Comparison of ENCODE assay signal across 18 cellular contexts in genomic region chr21:34571994-34572393, GRCh38. TPM values are rescaled to one million over a fixed set of nuclear protein-coding genes. Genes with fewer than 3 reads are reported as not detected.
DNase-seq lines count a peak whose midpoint lies in the region; ATAC-seq, FAIRE-seq and TF ChIP-seq lines count a peak whose summit lies in the region.
"Had no signal": no experiment of that assay in that cellular context is flagged by ENCODE, and none has a peak within 500 bp of the region (broad histone marks: within the 10 kb centered on the region; RNA-seq: fewer than 3 reads in every experiment).

No MANE protein-coding gene starts in this region.

- peaks cover 33 to 36% of the 10 kb centered on the region in 2 donors for H3K4me1 Mint-ChIP-seq in natural killer cell treated with Interleukin-12 subunit alpha and Interleukin-12 subunit beta and Interleukin-15 and Interleukin-18, amount 100 ng/mL, for 72 hours (ENCODE audit: low read depth in 2 of 2)
- H3K4me1 Mint-ChIP-seq in H9: peaks cover 10 to 12% of the 10 kb centered on the region in 2 experiments
- peaks cover 7 to 41% of the 10 kb centered on the region in 2 donors for H3K4me1 Mint-ChIP-seq in stimulated activated naive B cell treated with anti-CD40 and anti-IgM and Interleukin-4, amounts not matched to agents 10 μg/mL and 1 μg/mL and 100 μg/mL, for 72 hours

- POLR2A ChIA-PET in IMR-90 (lab: Charles Lee; ENCODE audit: unreplicated experiment): no interaction called here
- POLR2A ChIA-PET in K562 (lab: Yijun Ruan, JAX): interaction anchor here (0.7 kb wide), 1 partner anchor 1458 kb away, joined by 3 read pairs; no protein-coding TSS in a partner anchor
- POLR2A ChIA-PET in HepG2 (lab: Yijun Ruan, JAX): no interaction called here

- H3K36me3 ChIP-seq in IMR-90 (ENCODE audit: control insufficient read depth, insufficient read depth, low read length): no peaks in the 10 kb centered on the region
- H3K36me3 ChIP-seq in K562 (ENCODE audit: control insufficient read depth, insufficient read depth, low read length): no peaks in the 10 kb centered on the region
- H3K36me3 ChIP-seq in HepG2 (replicated peaks in 1 of 2; ENCODE audit: control insufficient read depth in 1 of 2, insufficient read depth in 2 of 2, low read length in 2 of 2): no peaks in the 10 kb centered on the region

- H3K27ac Mint-ChIP-seq in natural killer cell treated with Interleukin-12 subunit alpha and Interleukin-12 subunit beta and Interleukin-15 and Interleukin-18, amount 100 ng/mL, for 72 hours: no peak overlapping the region
- H3K27ac Mint-ChIP-seq in H9: no peak overlapping the region
- H3K27ac Mint-ChIP-seq in stimulated activated naive B cell treated with anti-CD40 and anti-IgM and Interleukin-4, amounts not matched to agents 10 μg/mL and 1 μg/mL and 100 μg/mL, for 72 hours: no peak overlapping the region
- H3K27ac Mint-ChIP-seq: CD4-positive, alpha-beta T cell; GM23338 had no signal

- no peak overlapping the region for H3K9ac ChIP-seq in IMR-90 (ENCODE audit: low read depth, low read length)
- no peak overlapping the region for H3K9ac ChIP-seq in K562 (ENCODE audit: insufficient read depth in 1 of 2, low read depth in 2 of 2, low read length in 2 of 2)
- no peak overlapping the region for H3K9ac ChIP-seq in HepG2 (ENCODE audit: insufficient read depth, low read depth, low read length)
- no peak overlapping the region for H3K9ac ChIP-seq in H9 (ENCODE audit: extremely low read depth, insufficient read length, low read length)

- H2BK15ac ChIP-seq in IMR-90 (ENCODE audit: low read depth, low read length) (no peak overlapping the region), H9 (ENCODE audit: low read depth, low read length) (no peak overlapping the region)

- TF ChIP-seq POLR2A in IMR-90 (IDR thresholded peaks at IDR 0.05; ENCODE audit: low read depth, low read length) (no peak), K562 (conservative IDR thresholded peaks at IDR 0.05) (no peak), HepG2 (IDR thresholded peaks at IDR 0.05; ENCODE audit: insufficient read depth in 1 of 2, low read depth in 2 of 2, low read length in 2 of 2) (no peak)

- H3K27ac ChIP-seq in IMR-90 (ENCODE audit: insufficient read depth, low read length): no peak overlapping the region
- no peak overlapping the region for H3K27ac ChIP-seq in K562 (ENCODE audit: extremely low read depth, low read depth, low read length)
- no peak overlapping the region for H3K27ac ChIP-seq in HepG2 (ENCODE audit: extremely low read length, insufficient read depth, low read length)
- H3K27ac ChIP-seq in H9 (ENCODE audit: insufficient read length, low read depth, low read length): no peak overlapping the region
- H3K27ac ChIP-seq: C4-2B had no signal

- H3K9me3 ChIP-seq in IMR-90 (ENCODE audit: control insufficient read depth, insufficient read depth, low read length) (no peaks in the 10 kb centered on the region), K562 (replicated peaks; ENCODE audit: control insufficient read depth, insufficient read depth, low read depth, low read length) (no peaks in the 10 kb centered on the region), HepG2 (ENCODE audit: low read length) (no peaks in the 10 kb centered on the region), H9 (ENCODE audit: control insufficient read depth, low read depth, low read length) (no peaks in the 10 kb centered on the region)
- H3K9me3 ChIP-seq: Caco-2 had no signal

- ATAC-seq in IMR-90 (ENCODE audit: low read depth) (no peak), K562 (no peak), HepG2 (no peak)
- no peak for ATAC-seq in natural killer cell treated with Interleukin-12 subunit alpha and Interleukin-12 subunit beta and Interleukin-15 and Interleukin-18, amount 100 ng/mL, for 72 hours
- ATAC-seq in stimulated activated naive B cell treated with anti-CD40 and anti-IgM and Interleukin-4, amounts not matched to agents 10 μg/mL and 1 μg/mL and 100 μg/mL, for 72 hours (replicated peaks): no peak
- ATAC-seq: GM23338 had no signal

- TF ChIP-seq EP300 in K562 (IDR thresholded peaks at IDR 0.05; ENCODE audit: low read length): no peak
- TF ChIP-seq EP300 in HepG2 (IDR thresholded peaks at IDR 0.05; ENCODE audit: low read depth in 2 of 2, low read length in 2 of 2): no peak
- no peak for TF ChIP-seq EP300 in HepG2 (CRISPR knock-in tag; IDR thresholded peaks at IDR 0.05; ENCODE audit: borderline replicate concordance)

- H2AFZ ChIP-seq in IMR-90 (replicated peaks; ENCODE audit: low read length, poor library complexity) (no peak overlapping the region), K562 (ENCODE audit: low read depth, low read length) (no peak overlapping the region), HepG2 (ENCODE audit: low read length) (no peak overlapping the region), H9 (ENCODE audit: low read length) (no peak overlapping the region)
- H2AFZ ChIP-seq: GM23338 had no signal

- FAIRE-seq in K562 (lab: Jason Lieb, UNC) (no peak), HepG2 (lab: Jason Lieb, UNC) (no peak)
- FAIRE-seq: A204.1, D721Med, G401.6, GM12891, GM19239 had no signal

- H3K4me2 ChIP-seq in IMR-90 (ENCODE audit: low read depth, low read length) (no peak overlapping the region), K562 (ENCODE audit: insufficient read depth, low read length) (no peak overlapping the region), HepG2 (ENCODE audit: low read depth, low read length) (no peak overlapping the region), H9 (ENCODE audit: insufficient read depth, insufficient read length, low read length) (no peak overlapping the region)
- H3K4me2 ChIP-seq: GM23338 had no signal

- H3K56ac ChIP-seq in IMR-90 (ENCODE audit: extremely low read depth, insufficient read depth, low read length) (no peak overlapping the region), H9 (ENCODE audit: insufficient read length, low read depth, low read length) (no peak overlapping the region)

- H3K14ac ChIP-seq in IMR-90 (replicated peaks; ENCODE audit: low read depth, low read length): no peak overlapping the region
- no peak overlapping the region for H3K14ac ChIP-seq in H9 (ENCODE audit: insufficient read depth, low read length)

- H3K4ac ChIP-seq in IMR-90 (ENCODE audit: low read depth, low read length) (no peak overlapping the region), H9 (ENCODE audit: low read depth, low read length) (no peak overlapping the region)

- H3K27me3 Mint-ChIP-seq in natural killer cell treated with Interleukin-12 subunit alpha and Interleukin-12 subunit beta and Interleukin-15 and Interleukin-18, amount 100 ng/mL, for 72 hours: no peaks in the 10 kb centered on the region
- H3K27me3 Mint-ChIP-seq in H9 (ENCODE audit: low read depth): no peaks in the 10 kb centered on the region
- H3K27me3 Mint-ChIP-seq in stimulated activated naive B cell treated with anti-CD40 and anti-IgM and Interleukin-4, amounts not matched to agents 10 μg/mL and 1 μg/mL and 100 μg/mL, for 72 hours: no peaks in the 10 kb centered on the region
- H3K27me3 Mint-ChIP-seq: CD4-positive, alpha-beta T cell had no signal

- H3K79me2 ChIP-seq in K562 (ENCODE audit: control insufficient read depth, insufficient read depth, low read length) (no peaks in the 10 kb centered on the region), HepG2 (ENCODE audit: insufficient read depth, low read length) (no peaks in the 10 kb centered on the region), H9 (ENCODE audit: insufficient read depth, low read length) (no peaks in the 10 kb centered on the region; the same call in 1 of the 2 replicates)

- BruUV-seq in IMR-90 (replicated peaks; lab: Mats Ljungman, UMichigan) (no TSS peak), K562 (replicated peaks; lab: Mats Ljungman, UMichigan) (no TSS peak), HepG2 (replicated peaks; lab: Mats Ljungman, UMichigan) (no TSS peak)

- no peak overlapping the region for H3K4me3 Mint-ChIP-seq in natural killer cell treated with Interleukin-12 subunit alpha and Interleukin-12 subunit beta and Interleukin-15 and Interleukin-18, amount 100 ng/mL, for 72 hours
- H3K4me3 Mint-ChIP-seq in H9: no peak overlapping the region
- no peak overlapping the region for H3K4me3 Mint-ChIP-seq in stimulated activated naive B cell treated with anti-CD40 and anti-IgM and Interleukin-4, amounts not matched to agents 10 μg/mL and 1 μg/mL and 100 μg/mL, for 72 hours
- H3K4me3 Mint-ChIP-seq: CD4-positive, alpha-beta T cell; GM23338 had no signal

- DNase-seq in IMR-90: no peak
- no peak for DNase-seq in K562 (ENCODE audit: extremely low read depth in 1 of 4, low spot score in 3 of 4)
- DNase-seq in HepG2 (ENCODE audit: low spot score): no peak
- no peak for DNase-seq in natural killer cell treated with Interleukin-12 subunit alpha and Interleukin-12 subunit beta and Interleukin-15 and Interleukin-18, amount 100 ng/mL, for 72 hours (ENCODE audit: low spot score)
- no peak for DNase-seq in H9
- DNase-seq in stimulated activated naive B cell treated with anti-CD40 and anti-IgM and Interleukin-4, amounts not matched to agents 10 μg/mL and 1 μg/mL and 100 μg/mL, for 72 hours: no peak
- DNase-seq: AML-193; Caco-2; CD4-positive, alpha-beta T cell; H7; KBM-7 had no signal

- TF ChIP-seq CTCF in IMR-90 (conservative IDR thresholded peaks at IDR 0.05; ENCODE audit: low read depth, low read length): no peak
- no peak for TF ChIP-seq CTCF in K562 (IDR thresholded peaks at IDR 0.05 in 2 of 3, conservative IDR thresholded peaks at IDR 0.05 in 1 of 3; ENCODE audit: insufficient read depth in 2 of 3, low read depth in 1 of 3, low read length in 3 of 3)
- no peak for TF ChIP-seq CTCF in HepG2 (CRISPR knock-in tag; IDR thresholded peaks at IDR 0.05)
- TF ChIP-seq CTCF in H9 (conservative IDR thresholded peaks at IDR 0.05): no peak

- H2BK5ac ChIP-seq in IMR-90 (ENCODE audit: low read depth, low read length, poor library complexity, severe bottlenecking) (no peak overlapping the region), H9 (ENCODE audit: insufficient read length, low read length) (no peak overlapping the region)

- no peak overlapping the region for H4K91ac ChIP-seq in IMR-90 (ENCODE audit: insufficient read depth, low read depth, low read length)
- no peak overlapping the region for H4K91ac ChIP-seq in H9 (ENCODE audit: insufficient read length, low read depth, low read length)

- H2AK9ac ChIP-seq in IMR-90 (replicated peaks; ENCODE audit: low read depth, low read length, poor library complexity): no peak overlapping the region

- H3K9me3 Mint-ChIP-seq in natural killer cell treated with Interleukin-12 subunit alpha and Interleukin-12 subunit beta and Interleukin-15 and Interleukin-18, amount 100 ng/mL, for 72 hours: peaks cover 3% of the 10 kb centered on the region
- H3K9me3 Mint-ChIP-seq in H9: peaks cover 2 to 3% of the 10 kb centered on the region in 2 experiments; a peak in 4 of 5 replicates
- peaks cover 18 to 20% of the 10 kb centered on the region in 2 donors for H3K9me3 Mint-ChIP-seq in stimulated activated naive B cell treated with anti-CD40 and anti-IgM and Interleukin-4, amounts not matched to agents 10 μg/mL and 1 μg/mL and 100 μg/mL, for 72 hours

- CTCF ChIA-PET in IMR-90 (lab: Yijun Ruan, JAX): no interaction called here
- CTCF ChIA-PET in K562 (lab: Yijun Ruan, JAX; ENCODE audit: low intra/inter-chr PET ratio): no interaction called here
- CTCF ChIA-PET in HepG2 (lab: Yijun Ruan, JAX; ENCODE audit: low intra/inter-chr PET ratio, low total read pairs): no interaction called here

- H2BK20ac ChIP-seq in IMR-90 (ENCODE audit: low read depth, low read length): no peak overlapping the region
- no peak overlapping the region for H2BK20ac ChIP-seq in H9 (ENCODE audit: low read depth, low read length, poor library complexity, severe bottlenecking)

- peaks cover 12% of the 10 kb centered on the region for H3K36me3 Mint-ChIP-seq in natural killer cell treated with Interleukin-12 subunit alpha and Interleukin-12 subunit beta and Interleukin-15 and Interleukin-18, amount 100 ng/mL, for 72 hours
- H3K36me3 Mint-ChIP-seq in H9 (ENCODE audit: insufficient read depth in 1 of 3, low read depth in 3 of 3): peaks cover 0 to 4% (median 2%) of the 10 kb centered on the region in 3 experiments; a peak in 2 of 7 replicates
- H3K36me3 Mint-ChIP-seq in stimulated activated naive B cell treated with anti-CD40 and anti-IgM and Interleukin-4, amounts not matched to agents 10 μg/mL and 1 μg/mL and 100 μg/mL, for 72 hours: peaks cover 29 to 36% of the 10 kb centered on the region in 2 donors

- TF ChIP-seq RAD21 in IMR-90 (IDR thresholded peaks at IDR 0.05; ENCODE audit: low read length) (no peak), K562 (CRISPR knock-in tag; conservative IDR thresholded peaks at IDR 0.05 in 1 of 2, IDR thresholded peaks at IDR 0.05 in 1 of 2) (no peak), HepG2 (CRISPR knock-in tag; IDR thresholded peaks at IDR 0.05) (no peak)

- H4K8ac ChIP-seq in IMR-90 (ENCODE audit: low read depth in 2 of 2, low read length in 2 of 2) (no peak overlapping the region), H9 (replicated peaks; ENCODE audit: insufficient read length, low read depth, low read length) (no peak overlapping the region)

- no peak overlapping the region for H3T11ph ChIP-seq in H9 (ENCODE audit: low read length)

- H3K23me2 ChIP-seq in H9 (ENCODE audit: insufficient read length, low read depth, low read length, poor library complexity, severe bottlenecking): no peaks in the 10 kb centered on the region

- H4K5ac ChIP-seq in IMR-90 (ENCODE audit: low read depth, low read length) (no peak overlapping the region), H9 (ENCODE audit: insufficient read length, low read depth, low read length) (no peak overlapping the region)

- no peaks in the 10 kb centered on the region for H4K20me1 ChIP-seq in IMR-90 (ENCODE audit: insufficient read depth, low read length)
- H4K20me1 ChIP-seq in K562 (replicated peaks; ENCODE audit: control insufficient read depth, insufficient read depth, low read length): 0 out of 2 replicates have a peak, but pooled peaks cover 5% of the 10 kb centered on the region
- no peaks in the 10 kb centered on the region for H4K20me1 ChIP-seq in HepG2 (ENCODE audit: insufficient read depth, low read length)
- H4K20me1 ChIP-seq in H9 (ENCODE audit: control insufficient read depth, insufficient read depth, insufficient read length): no peaks in the 10 kb centered on the region

- no peak overlapping the region for H2AK5ac ChIP-seq in IMR-90 (ENCODE audit: low read depth, low read length)
- H2AK5ac ChIP-seq in H9 (ENCODE audit: insufficient read length, low read length): no peak overlapping the region

- H3K4me3 ChIP-seq in IMR-90 (ENCODE audit: insufficient read depth, low read depth, low read length) (no peak overlapping the region), K562 (no peak overlapping the region), HepG2 (replicated peaks in 1 of 3; ENCODE audit: insufficient read depth in 1 of 3, low read depth in 2 of 3, low read length in 3 of 3) (no peak overlapping the region)
- H3K4me3 ChIP-seq: GM23338 had no signal

- no peak overlapping the region for H2BK120ac ChIP-seq in IMR-90 (ENCODE audit: low read depth, low read length)
- H2BK120ac ChIP-seq in H9 (ENCODE audit: low read depth, low read length, poor library complexity, severe bottlenecking): no peak overlapping the region

- dilution Hi-C loops in IMR-90 (cut with HindIII; ENCODE audit: low sequenced_read_pairs, unreplicated experiment): no loop called here

- H2BK12ac ChIP-seq in H9 (ENCODE audit: insufficient read length, low read depth, low read length): no peak overlapping the region

- H3K79me1 ChIP-seq in IMR-90 (ENCODE audit: low read depth in 1 of 2, low read length in 2 of 2) (peaks cover 0 to 15% of the 10 kb centered on the region in 2 experiments; a peak in 2 of 4 replicates), H9 (ENCODE audit: insufficient read depth, low read depth, low read length, poor library complexity, severe bottlenecking) (no peaks in the 10 kb centered on the region)

- WGBS in IMR-90 (ENCODE audit: extremely low coverage in 2 of 2, insufficient read length in 1 of 2), 2 experiments: 90% methylated on average over 2 of the region's 7 CpGs; no CpG with 5 or more reads in 1 of the 2 experiments
- WGBS in K562 (ENCODE audit: insufficient coverage, low coverage, missing lambda C conversion rate): 31% methylated on average over 7 of the region's 7 CpGs
- WGBS in HepG2 (ENCODE audit: low lambda C conversion rate): 63% methylated on average over 5 of the region's 7 CpGs
- WGBS in H9 (ENCODE audit: extremely low coverage, insufficient read length, low lambda C conversion rate): no CpG with 5 or more reads among the region's 7 CpGs

- peaks cover 6% of the 10 kb centered on the region for H3K4me1 ChIP-seq in IMR-90 (ENCODE audit: control insufficient read depth, insufficient read depth, low read length)
- H3K4me1 ChIP-seq in K562 (replicated peaks in 1 of 2; ENCODE audit: control insufficient read depth in 2 of 2, insufficient read depth in 2 of 2, low read length in 2 of 2): no peaks in the 10 kb centered on the region; a peak in 1 of 5 replicates
- H3K4me1 ChIP-seq in HepG2 (ENCODE audit: insufficient read depth, low read length): peaks cover 16% of the 10 kb centered on the region
- H3K4me1 ChIP-seq in H9 (ENCODE audit: insufficient read depth, low read length): no peaks in the 10 kb centered on the region
- H3K4me1 ChIP-seq: Caco-2 had no signal

- H3K18ac ChIP-seq in IMR-90 (ENCODE audit: low read depth, low read length) (no peak overlapping the region), H9 (ENCODE audit: insufficient read length, low read depth, low read length) (no peak overlapping the region)

- H3K23ac ChIP-seq in IMR-90 (ENCODE audit: low read depth, low read length) (no peak overlapping the region), H9 (ENCODE audit: insufficient read length, low read depth, low read length) (no peak overlapping the region)

- H3K9me1 ChIP-seq in IMR-90 (ENCODE audit: insufficient read depth, low read length): peaks cover 2% of the 10 kb centered on the region; the same call in 1 of the 2 replicates
- no peaks in the 10 kb centered on the region for H3K9me1 ChIP-seq in K562 (ENCODE audit: control insufficient read depth, insufficient read depth, low read length)

- intact Hi-C loops in IMR-90 (cut with micrococcal nuclease): no loop called here
- intact Hi-C loops in K562 (cut with micrococcal nuclease): no loop called here
- intact Hi-C loops in HepG2 (cut with micrococcal nuclease; ENCODE audit: unreplicated experiment): no loop called here

- in situ Hi-C loops in IMR-90 (cut with MboI; ENCODE audit: low sequenced_read_pairs) (no loop called here), K562 (cut with MboI) (no loop called here), HepG2 (cut with HindIII; ENCODE audit: extremely low pct_ligation_motif_present, low pct_unique_long_range_greater_than_20kb) (no loop called here)

- H3K27me3 ChIP-seq in IMR-90 (ENCODE audit: control insufficient read depth, insufficient read depth, low read length) (no peaks in the 10 kb centered on the region), K562 (ENCODE audit: control insufficient read depth in 2 of 2, insufficient read depth in 2 of 2, low read length in 2 of 2) (peaks cover 0 to 11% of the 10 kb centered on the region in 2 experiments; a peak in 2 of 5 replicates), HepG2 (ENCODE audit: control insufficient read depth in 1 of 2, insufficient read depth in 2 of 2, low read length in 2 of 2) (no peaks in the 10 kb centered on the region), H9 (ENCODE audit: insufficient read depth, low read length) (no peaks in the 10 kb centered on the region)

RNA-seq across cellular contexts. Expression of gene RCAN1, which starts 42.9 kb away (rescaled TPM):
- total RNA-seq in IMR-90 (2012; rRNA removed) (175 and 183 TPM in 2 replicates), K562 (2014; rRNA removed) (11.9 TPM in 2 replicates), K562 (2014; rRNA removed; fragmentation: Illumina TruSeq; extraction: Trizol) (16.5 and 16.9 TPM in 2 replicates), K562 (2015; rRNA removed; fragmentation: Illumina TruSeq; extraction: Trizol) (12.3 and 14.7 TPM in 2 replicates), K562 (2021) (14.0 and 15.5 TPM in 2 replicates), HepG2 (2016; rRNA removed; fragmentation: Illumina TruSeq; extraction: Trizol) (34.1 and 35.1 TPM in 2 replicates), H9 (2021) (5.7 and 7.0 TPM in 2 replicates)
- polyA plus RNA-seq in IMR-90 (2012; rRNA removed) (43.0 and 53.5 TPM in 2 replicates), K562 (2011; rRNA removed) (5.3 and 9.9 TPM in 2 replicates), K562 (2014; fragmentation: Illumina TruSeq; extraction: Trizol) (13.4 and 14.9 TPM in 2 replicates), K562 (2014; fragmentation: Nextera tagmentation; extraction: Ambion mirVana) (1 to 10 TPM; 4.4 to 6.1 TPM), K562 (2014; rRNA removed) (12.3 and 15.0 TPM in 2 replicates), HepG2 (2011; rRNA removed) (8.5 and 9.4 TPM in 2 replicates)
- polyA plus RNA-seq in IMR-90 (2012; cell fraction: cytosol; rRNA removed): 13.6 and 13.7 TPM in 2 replicates
- polyA plus RNA-seq in IMR-90 (2012; cell fraction: nucleus; rRNA removed; ENCODE audit: low replicate concordance): 32.6 and 64.1 TPM in 2 replicates
- total RNA-seq in K562 (2011; cell fraction: chromatin; rRNA removed; ENCODE audit: low replicate concordance): 6.1 and 7.8 TPM in 2 replicates
- total RNA-seq in K562 (2011; cell fraction: nucleolus; rRNA removed): 3.8 and 4.2 TPM in 2 replicates
- total RNA-seq in K562 (2011; cell fraction: nucleoplasm; rRNA removed): 6.6 and 7.6 TPM in 2 replicates
- polyA plus RNA-seq in K562 (2011; cell fraction: cytosol; rRNA removed): 2.7 and 3.8 TPM in 2 replicates
- 2.2 and 2.9 TPM in 2 replicates for polyA plus RNA-seq in K562 (2011; cell fraction: nucleus; rRNA removed)
- 14.3 and 25.6 TPM in 2 replicates for polyA plus RNA-seq in K562 (2012)
- polyA minus RNA-seq in K562 (2011; rRNA and poly(A)+ RNA removed): 8.1 and 11.2 TPM in 2 replicates
- polyA minus RNA-seq in K562 (2011; cell fraction: cytosol; rRNA and poly(A)+ RNA removed): 3.4 and 5.2 TPM in 2 replicates
- 2.7 and 3.3 TPM in 2 replicates for polyA minus RNA-seq in K562 (2011; cell fraction: nucleus; rRNA and poly(A)+ RNA removed)
- total RNA-seq in HepG2 (2016; cell fraction: cytosol; rRNA removed; fragmentation: Illumina TruSeq; extraction: Trizol; ENCODE audit: low read depth): 7.0 and 9.0 TPM in 2 replicates
- total RNA-seq in HepG2 (2016; cell fraction: insoluble cytoplasmic fraction; rRNA removed; fragmentation: Illumina TruSeq; extraction: Trizol): 34.2 and 35.1 TPM in 2 replicates
- 18.9 and 22.0 TPM in 2 replicates for total RNA-seq in HepG2 (2016; cell fraction: membrane; rRNA removed; fragmentation: Illumina TruSeq; extraction: Trizol)
- total RNA-seq in HepG2 (2016; cell fraction: nucleus; rRNA removed; fragmentation: Illumina TruSeq; extraction: Trizol): 25.9 and 26.8 TPM in 2 replicates
- polyA plus RNA-seq in HepG2 (2011; cell fraction: cytosol; rRNA removed): 5.5 and 8.2 TPM in 2 replicates
- 6.0 and 7.7 TPM in 2 replicates for polyA plus RNA-seq in HepG2 (2011; cell fraction: nucleus; rRNA removed)
- 10.5 and 13.0 TPM in 2 replicates for polyA plus RNA-seq in HepG2 (2012)
- 5.4 and 6.4 TPM in 2 replicates for polyA plus RNA-seq in HepG2 (2016; cell fraction: cytosol; fragmentation: Illumina TruSeq; extraction: Trizol; ENCODE audit: low read depth)
- 34.4 and 35.4 TPM in 2 replicates for polyA plus RNA-seq in HepG2 (2016; cell fraction: insoluble cytoplasmic fraction; fragmentation: Illumina TruSeq; extraction: Trizol; ENCODE audit: low read depth)
- polyA plus RNA-seq in HepG2 (2016; cell fraction: membrane; fragmentation: Illumina TruSeq; extraction: Trizol; ENCODE audit: low read depth): 14.7 and 15.5 TPM in 2 replicates
- polyA plus RNA-seq in HepG2 (2016; cell fraction: nucleus; fragmentation: Illumina TruSeq; extraction: Trizol; ENCODE audit: insufficient read depth, low read depth): 25.3 and 26.9 TPM in 2 replicates
- polyA minus RNA-seq in HepG2 (2011; rRNA and poly(A)+ RNA removed; ENCODE audit: low replicate concordance): 9.4 and 14.1 TPM in 2 replicates
- polyA minus RNA-seq in HepG2 (2011; cell fraction: cytosol; rRNA and poly(A)+ RNA removed): 8.4 and 9.4 TPM in 2 replicates
- 19.4 and 30.5 TPM in 2 replicates for polyA minus RNA-seq in HepG2 (2011; cell fraction: nucleus; rRNA and poly(A)+ RNA removed)
- total RNA-seq in natural killer cell treated with Interleukin-12 subunit alpha and Interleukin-12 subunit beta and Interleukin-15 and Interleukin-18, amount 100 ng/mL, for 72 hours: 10 to 100 TPM; 10.1 to 11.5 TPM

RNA-seq across cellular contexts. Expression of gene KCNE1, which starts 60.0 kb away (rescaled TPM):
- 0.83 and 0.90 TPM in 2 replicates for total RNA-seq in IMR-90 (2012; rRNA removed)
- 0.37 and 0.46 TPM in 2 replicates for polyA plus RNA-seq in IMR-90 (2012; rRNA removed)
- 0.22 and 0.25 TPM in 2 replicates for polyA plus RNA-seq in IMR-90 (2012; cell fraction: cytosol; rRNA removed)
- polyA plus RNA-seq in IMR-90 (2012; cell fraction: nucleus; rRNA removed; ENCODE audit: low replicate concordance): 0.92 and 1.2 TPM in 2 replicates
- 0.79 and 1.0 TPM in 2 replicates for total RNA-seq in K562 (2011; cell fraction: chromatin; rRNA removed; ENCODE audit: low replicate concordance)
- 0.33 and 0.39 TPM in 2 replicates for total RNA-seq in K562 (2011; cell fraction: nucleolus; rRNA removed)
- total RNA-seq in K562 (2011; cell fraction: nucleoplasm; rRNA removed): 0.37 and 1.1 TPM in 2 replicates
- 0.12 TPM in 1 of 2 replicates, not detected in the other for total RNA-seq in K562 (2014; rRNA removed)
- 0.16 and 0.22 TPM in 2 replicates for total RNA-seq in K562 (2014; rRNA removed; fragmentation: Illumina TruSeq; extraction: Trizol)
- 0.07 and 0.11 TPM in 2 replicates for total RNA-seq in K562 (2015; rRNA removed; fragmentation: Illumina TruSeq; extraction: Trizol)
- total RNA-seq in K562 (2021): 0.16 and 0.34 TPM in 2 replicates
- polyA plus RNA-seq in K562 (2011; rRNA removed): 0.09 and 0.22 TPM in 2 replicates
- 0.09 TPM in 1 of 2 replicates, not detected in the other for polyA plus RNA-seq in K562 (2011; cell fraction: cytosol; rRNA removed)
- polyA plus RNA-seq in K562 (2011; cell fraction: nucleus; rRNA removed): 0.13 and 0.36 TPM in 2 replicates
- 0.07 and 0.10 TPM in 2 replicates for polyA plus RNA-seq in K562 (2012)
- polyA plus RNA-seq in K562 (2014; fragmentation: Illumina TruSeq; extraction: Trizol): 0.07 and 0.08 TPM in 2 replicates
- polyA plus RNA-seq in K562 (2014; fragmentation: Nextera tagmentation; extraction: Ambion mirVana): not detected
- polyA plus RNA-seq in K562 (2014; rRNA removed): 0.05 TPM in 1 of 2 replicates, not detected in the other
- polyA minus RNA-seq in K562 (2011; rRNA and poly(A)+ RNA removed): 0.09 TPM in 1 of 2 replicates, not detected in the other
- not detected in 2 replicates for polyA minus RNA-seq in K562 (2011; cell fraction: cytosol; rRNA and poly(A)+ RNA removed)
- 0.13 and 0.56 TPM in 2 replicates for polyA minus RNA-seq in K562 (2011; cell fraction: nucleus; rRNA and poly(A)+ RNA removed)
- total RNA-seq in HepG2 (2016; rRNA removed; fragmentation: Illumina TruSeq; extraction: Trizol): 0.35 TPM in 1 of 2 replicates, not detected in the other
- not detected in 2 replicates for total RNA-seq in HepG2 (2016; cell fraction: cytosol; rRNA removed; fragmentation: Illumina TruSeq; extraction: Trizol; ENCODE audit: low read depth)
- total RNA-seq in HepG2 (2016; cell fraction: insoluble cytoplasmic fraction; rRNA removed; fragmentation: Illumina TruSeq; extraction: Trizol): 0.22 TPM in 1 of 2 replicates, not detected in the other
- total RNA-seq in HepG2 (2016; cell fraction: membrane; rRNA removed; fragmentation: Illumina TruSeq; extraction: Trizol): not detected in 2 replicates
- total RNA-seq in HepG2 (2016; cell fraction: nucleus; rRNA removed; fragmentation: Illumina TruSeq; extraction: Trizol): 0.50 and 0.84 TPM in 2 replicates
- not detected in 2 replicates for polyA plus RNA-seq in HepG2 (2011; rRNA removed)
- not detected in 2 replicates for polyA plus RNA-seq in HepG2 (2011; cell fraction: cytosol; rRNA removed)
- 0.16 and 0.17 TPM in 2 replicates for polyA plus RNA-seq in HepG2 (2011; cell fraction: nucleus; rRNA removed)
- not detected in 2 replicates for polyA plus RNA-seq in HepG2 (2012)
- polyA plus RNA-seq in HepG2 (2016; cell fraction: cytosol; fragmentation: Illumina TruSeq; extraction: Trizol; ENCODE audit: low read depth): not detected in 2 replicates
- not detected in 2 replicates for polyA plus RNA-seq in HepG2 (2016; cell fraction: insoluble cytoplasmic fraction; fragmentation: Illumina TruSeq; extraction: Trizol; ENCODE audit: low read depth)
- polyA plus RNA-seq in HepG2 (2016; cell fraction: membrane; fragmentation: Illumina TruSeq; extraction: Trizol; ENCODE audit: low read depth): not detected in 2 replicates
- not detected in 2 replicates for polyA plus RNA-seq in HepG2 (2016; cell fraction: nucleus; fragmentation: Illumina TruSeq; extraction: Trizol; ENCODE audit: insufficient read depth, low read depth)
- not detected in 2 replicates for polyA minus RNA-seq in HepG2 (2011; rRNA and poly(A)+ RNA removed; ENCODE audit: low replicate concordance)
- polyA minus RNA-seq in HepG2 (2011; cell fraction: cytosol; rRNA and poly(A)+ RNA removed): not detected in 2 replicates
- 1.1 and 1.4 TPM in 2 replicates for polyA minus RNA-seq in HepG2 (2011; cell fraction: nucleus; rRNA and poly(A)+ RNA removed)
- 1 to 10 TPM; 1.2 to 4.7 TPM for total RNA-seq in natural killer cell treated with Interleukin-12 subunit alpha and Interleukin-12 subunit beta and Interleukin-15 and Interleukin-18, amount 100 ng/mL, for 72 hours
- total RNA-seq in H9 (2021): 0.13 and 0.28 TPM in 2 replicates
- total RNA-seq: CD4-positive, alpha-beta T cell had no signal
- polyA plus RNA-seq: GM23338 had no signal
